In genomic region chr10:125083576-125083920, GRCh38 we compare ENCODE assay signal across 1 cellular context.
TF ChIP-seq lines count a peak whose summit lies in the region.

No MANE protein-coding gene starts in this region.

TF ChIP-seq in GM23338, 12 proteins besides CTCF, POLR2A, EP300 and RAD21 (continued from another document):
- no peak for TF ChIP-seq ZNF462 (CRISPR knock-in tag; IDR thresholded peaks at IDR 0.05)
- no peak for TF ChIP-seq CREB1 (CRISPR knock-in tag; IDR thresholded peaks at IDR 0.05; ENCODE audit: low read depth)
- TF ChIP-seq POLR2AphosphoS5 (IDR thresholded peaks at IDR 0.05; ENCODE audit: low read depth) = no peak
- TF ChIP-seq EZH2phosphoT487 (IDR thresholded peaks at IDR 0.05; ENCODE audit: unreplicated experiment) = no peak
- TF ChIP-seq STAT1 (IDR thresholded peaks at IDR 0.05; ENCODE audit: unreplicated experiment) = no peak
- TF ChIP-seq NANOG (IDR thresholded peaks at IDR 0.05; ENCODE audit: borderline replicate concordance) = no peak
- no peak for TF ChIP-seq ETS1 (IDR thresholded peaks at IDR 0.05)
- no peak for TF ChIP-seq JUNB (IDR thresholded peaks at IDR 0.05; ENCODE audit: unreplicated experiment)
